In genomic region chr2:121771976-121772742, GRCh38 we compare ENCODE assay signal across 1 cellular context.
TF ChIP-seq lines count a peak whose summit lies in the region.

No MANE protein-coding gene starts in this region.

TF ChIP-seq in HepG2, 621 proteins besides CTCF, POLR2A, EP300 and RAD21:
- 0 out of 2 replicates have a peak, but pooled peaks have one; percentile 28 for TF ChIP-seq SOX13 (IDR thresholded peaks at IDR 0.05)
- peak in 1 of 2 experiments; percentile 68; a peak in 2 of 4 replicates for TF ChIP-seq SOX13 (CRISPR knock-in tag; conservative IDR thresholded peaks at IDR 0.05 in 1 of 2, IDR thresholded peaks at IDR 0.05 in 1 of 2)
- TF ChIP-seq ETV5 (CRISPR knock-in tag; IDR thresholded peaks at IDR 0.05; ENCODE audit: borderline replicate concordance) = peak; percentile 45; the same call in 1 of the 2 replicates
- TF ChIP-seq, protein P1, sequence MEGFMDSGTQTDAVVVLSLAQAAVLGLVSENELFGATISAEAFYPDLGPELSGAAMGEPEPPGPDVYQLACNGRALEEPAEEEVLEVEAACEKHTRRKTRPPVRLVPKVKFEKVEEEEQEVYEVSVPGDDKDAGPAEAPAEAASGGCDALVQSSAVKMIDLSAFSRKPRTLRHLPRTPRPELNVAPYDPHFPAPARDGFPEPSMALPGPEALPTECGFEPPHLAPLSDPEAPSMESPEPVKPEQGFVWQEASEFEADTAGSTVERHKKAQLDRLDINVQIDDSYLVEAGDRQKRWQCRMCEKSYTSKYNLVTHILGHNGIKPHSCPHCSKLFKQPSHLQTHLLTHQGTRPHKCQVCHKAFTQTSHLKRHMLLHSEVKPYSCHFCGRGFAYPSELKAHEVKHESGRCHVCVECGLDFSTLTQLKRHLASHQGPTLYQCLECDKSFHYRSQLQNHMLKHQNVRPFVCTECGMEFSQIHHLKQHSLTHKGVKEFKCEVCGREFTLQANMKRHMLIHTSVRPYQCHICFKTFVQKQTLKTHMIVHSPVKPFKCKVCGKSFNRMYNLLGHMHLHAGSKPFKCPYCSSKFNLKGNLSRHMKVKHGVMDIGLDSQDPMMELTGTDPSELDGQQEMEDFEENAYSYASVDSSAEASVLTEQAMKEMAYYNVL (CRISPR knock-in tag; IDR thresholded peaks at IDR 0.05; ENCODE audit: borderline replicate concordance) = no peak
- no peak for TF ChIP-seq ZIK1 (CRISPR knock-in tag; IDR thresholded peaks at IDR 0.05; ENCODE audit: borderline replicate concordance, low read depth)
- TF ChIP-seq, protein P2, sequence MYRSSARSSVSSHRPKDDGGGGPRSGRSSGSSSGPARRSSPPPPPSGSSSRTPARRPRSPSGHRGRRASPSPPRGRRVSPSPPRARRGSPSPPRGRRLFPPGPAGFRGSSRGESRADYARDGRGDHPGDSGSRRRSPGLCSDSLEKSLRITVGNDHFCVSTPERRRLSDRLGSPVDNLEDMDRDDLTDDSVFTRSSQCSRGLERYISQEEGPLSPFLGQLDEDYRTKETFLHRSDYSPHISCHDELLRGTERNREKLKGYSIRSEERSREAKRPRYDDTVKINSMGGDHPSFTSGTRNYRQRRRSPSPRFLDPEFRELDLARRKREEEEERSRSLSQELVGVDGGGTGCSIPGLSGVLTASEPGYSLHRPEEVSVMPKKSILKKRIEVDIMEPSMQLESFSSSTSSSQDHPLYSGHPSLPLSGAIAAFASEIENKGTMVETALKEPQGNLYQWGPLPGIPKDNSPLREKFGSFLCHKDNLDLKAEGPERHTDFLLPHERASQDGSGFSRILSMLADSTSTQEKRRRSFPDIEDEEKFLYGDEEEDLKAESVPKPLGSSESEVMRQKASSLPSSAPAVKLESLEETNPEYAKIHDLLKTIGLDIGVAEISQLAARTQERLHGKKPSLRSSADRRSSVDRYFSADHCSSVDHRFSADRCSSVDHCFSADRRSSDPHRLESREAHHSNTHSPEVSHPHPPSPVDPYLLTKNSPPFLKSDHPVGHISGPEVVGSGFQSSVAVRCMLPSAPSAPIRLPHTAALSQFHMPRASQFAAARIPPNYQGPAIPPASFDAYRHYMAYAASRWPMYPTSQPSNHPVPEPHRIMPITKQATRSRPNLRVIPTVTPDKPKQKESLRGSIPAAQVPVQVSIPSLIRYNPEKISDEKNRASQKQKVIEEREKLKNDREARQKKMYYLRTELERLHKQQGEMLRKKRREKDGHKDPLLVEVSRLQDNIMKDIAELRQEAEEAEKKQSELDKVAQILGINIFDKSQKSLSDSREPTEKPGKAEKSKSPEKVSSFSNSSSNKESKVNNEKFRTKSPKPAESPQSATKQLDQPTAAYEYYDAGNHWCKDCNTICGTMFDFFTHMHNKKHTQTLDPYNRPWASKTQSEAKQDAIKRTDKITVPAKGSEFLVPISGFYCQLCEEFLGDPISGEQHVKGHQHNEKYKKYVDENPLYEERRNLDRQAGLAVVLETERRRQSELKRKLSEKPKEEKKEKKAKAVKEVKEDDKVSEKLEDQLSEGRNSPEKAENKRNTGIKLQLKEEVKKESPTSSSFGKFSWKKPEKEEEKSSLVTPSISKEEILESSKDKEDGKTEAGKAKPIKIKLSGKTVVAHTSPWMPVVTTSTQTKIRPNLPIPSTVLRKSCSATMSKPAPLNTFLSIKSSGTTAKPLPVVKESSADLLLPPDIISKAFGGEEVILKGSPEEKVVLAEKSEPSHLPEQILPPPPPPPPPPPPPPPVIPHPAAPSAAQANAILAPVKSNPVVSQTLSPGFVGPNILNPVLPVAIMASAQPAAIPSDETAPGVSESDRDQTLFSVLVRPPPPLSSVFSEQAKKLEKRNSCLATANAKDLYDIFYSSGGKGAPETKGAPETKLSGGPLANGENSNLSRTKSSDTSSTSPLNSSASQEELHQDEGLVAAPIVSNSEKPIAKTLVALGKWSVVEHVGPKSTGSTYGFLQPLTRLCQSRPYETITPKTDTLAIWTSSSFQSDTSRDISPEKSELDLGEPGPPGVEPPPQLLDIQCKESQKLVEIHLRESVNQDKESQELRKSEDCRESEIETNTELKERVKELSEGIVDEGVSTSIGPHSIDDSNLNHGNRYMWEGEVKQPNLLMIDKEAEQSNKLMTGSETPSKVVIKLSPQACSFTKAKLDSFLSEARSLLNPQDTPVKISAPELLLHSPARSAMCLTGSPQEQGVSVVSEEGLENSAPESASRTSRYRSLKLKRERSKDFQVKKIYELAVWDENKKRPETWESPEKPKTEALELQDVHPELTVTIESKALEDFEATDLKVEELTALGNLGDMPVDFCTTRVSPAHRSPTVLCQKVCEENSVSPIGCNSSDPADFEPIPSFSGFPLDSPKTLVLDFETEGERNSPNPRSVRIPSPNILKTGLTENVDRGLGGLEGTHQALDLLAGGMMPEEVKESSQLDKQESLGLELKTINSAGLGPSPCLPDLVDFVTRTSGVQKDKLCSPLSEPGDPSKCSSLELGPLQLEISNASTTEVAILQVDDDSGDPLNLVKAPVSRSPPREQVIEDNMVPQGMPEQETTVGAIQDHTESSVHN (CRISPR knock-in tag; IDR thresholded peaks at IDR 0.05) = no peak
- no peak for TF ChIP-seq DMAP1 (CRISPR knock-in tag; IDR thresholded peaks at IDR 0.05)
- TF ChIP-seq TCF7L2 (IDR thresholded peaks at IDR 0.05; ENCODE audit: low read depth, low read length) = no peak
- no peak for TF ChIP-seq PITX1 (CRISPR knock-in tag; IDR thresholded peaks at IDR 0.05)
- TF ChIP-seq TCF7 (IDR thresholded peaks at IDR 0.05; ENCODE audit: low read depth) = peak; percentile 27; the same call in 1 of the 2 replicates
- TF ChIP-seq NR0B2 (CRISPR knock-in tag; IDR thresholded peaks at IDR 0.05) = no peak
- no peak for TF ChIP-seq SOX6 (IDR thresholded peaks at IDR 0.05)
- peak; percentile 68 for TF ChIP-seq SOX6 (CRISPR knock-in tag; IDR thresholded peaks at IDR 0.05)
- peak; percentile 60; the same call in 1 of the 2 replicates for TF ChIP-seq TFAP4 (IDR thresholded peaks at IDR 0.05; ENCODE audit: borderline replicate concordance, low read depth)
- no peak for TF ChIP-seq TAF15 (IDR thresholded peaks at IDR 0.05; ENCODE audit: low read depth, low read length, poor library complexity, severe bottlenecking)
- 0 out of 2 replicates have a peak, but pooled peaks have one; percentile 14 for TF ChIP-seq ZNF317 (CRISPR knock-in tag; IDR thresholded peaks at IDR 0.05)
- no peak for TF ChIP-seq ZNF891 (CRISPR knock-in tag; IDR thresholded peaks at IDR 0.05)
- no peak for TF ChIP-seq ZNF569 (CRISPR knock-in tag; IDR thresholded peaks at IDR 0.05; ENCODE audit: borderline replicate concordance)
- TF ChIP-seq SAFB2 (CRISPR knock-in tag; IDR thresholded peaks at IDR 0.05; ENCODE audit: borderline replicate concordance, low read depth) = no peak
- no peak for TF ChIP-seq RARG (CRISPR knock-in tag; IDR thresholded peaks at IDR 0.05; ENCODE audit: low read depth)
- no peak for TF ChIP-seq PBX2 (CRISPR knock-in tag; IDR thresholded peaks at IDR 0.05)
- no peak for TF ChIP-seq ZNF547 (CRISPR knock-in tag; IDR thresholded peaks at IDR 0.05)
- no peak for TF ChIP-seq ZNF251 (CRISPR knock-in tag; IDR thresholded peaks at IDR 0.05)
- no peak for TF ChIP-seq ZBTB1 (CRISPR knock-in tag; IDR thresholded peaks at IDR 0.05; ENCODE audit: borderline replicate concordance)
- TF ChIP-seq ZBTB3 (CRISPR knock-in tag; IDR thresholded peaks at IDR 0.05; ENCODE audit: borderline replicate concordance, low read depth) = no peak
- TF ChIP-seq, protein P3, sequence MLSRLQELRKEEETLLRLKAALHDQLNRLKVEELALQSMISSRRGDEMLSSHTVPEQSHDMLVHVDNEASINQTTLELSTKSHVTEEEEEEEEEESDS (CRISPR knock-in tag; IDR thresholded peaks at IDR 0.05; ENCODE audit: borderline replicate concordance) = 0 out of 2 replicates have a peak, but pooled peaks have one; percentile 36
- TF ChIP-seq SOX5 (CRISPR knock-in tag; IDR thresholded peaks at IDR 0.05; ENCODE audit: borderline replicate concordance) = peak; percentile 71
- TF ChIP-seq HMGA1 (CRISPR knock-in tag; conservative IDR thresholded peaks at IDR 0.05) = no peak
- no peak for TF ChIP-seq NKX3-1 (CRISPR knock-in tag; IDR thresholded peaks at IDR 0.05)
- no peak for TF ChIP-seq ZNF572 (CRISPR knock-in tag; IDR thresholded peaks at IDR 0.05)
- TF ChIP-seq SMARCE1 (IDR thresholded peaks at IDR 0.05; ENCODE audit: borderline replicate concordance) = no peak
- TF ChIP-seq ZNF207 (IDR thresholded peaks at IDR 0.05; ENCODE audit: borderline replicate concordance) = no peak
- no peak for TF ChIP-seq ATF7 (IDR thresholded peaks at IDR 0.05)
- TF ChIP-seq ATF7 (CRISPR knock-in tag; IDR thresholded peaks at IDR 0.05) = no peak
- TF ChIP-seq SAP130 (CRISPR knock-in tag; IDR thresholded peaks at IDR 0.05; ENCODE audit: low read depth) = peak; percentile 27; the same call in 1 of the 2 replicates
- 0 out of 2 replicates have a peak, but pooled peaks have one; percentile 11 for TF ChIP-seq PATZ1 (CRISPR knock-in tag; IDR thresholded peaks at IDR 0.05)
- no peak for TF ChIP-seq ZSCAN5A (CRISPR knock-in tag; IDR thresholded peaks at IDR 0.05; ENCODE audit: borderline replicate concordance)
